ENCODE assay signal across 8 cellular contexts in genomic region chr3:19948192-19948591, GRCh38. TPM values are rescaled to one million over a fixed set of nuclear protein-coding genes. Genes with fewer than 3 reads are reported as not detected.
DNase-seq lines count a peak whose midpoint lies in the region; ATAC-seq, FAIRE-seq and TF ChIP-seq lines count a peak whose summit lies in the region.

No MANE protein-coding gene starts in this region.

- peak overlapping the region; percentile 99 for H3K27ac Mint-ChIP-seq in T-helper 1 cell treated with Interleukin-12 subunit alpha and Interleukin-12 subunit beta and Interleukin-4 antibody, amounts not matched to agents 30 μg/mL and 1 μg/mL, for 36 hours

- peak overlapping the region; percentile 99 for H3K4me3 ChIP-seq in adipocyte (ENCODE audit: low read length)
- peak overlapping the region; percentile 86 to 96 for H3K4me3 ChIP-seq in kidney (ENCODE audit: low read length in 2 of 2)

- H3K36me3 ChIP-seq in adipocyte (ENCODE audit: control insufficient read depth, insufficient read depth, low read length, severe bottlenecking) (peaks cover 24% of the 10 kb centered on the region), kidney (ENCODE audit: control insufficient read depth in 1 of 2, insufficient read depth in 2 of 2, low read length in 2 of 2) (peaks cover 0 to 6% of the 10 kb centered on the region in 2 donors)

- peaks cover 24% of the 10 kb centered on the region for H3K36me3 Mint-ChIP-seq in T-helper 1 cell treated with Interleukin-12 subunit alpha and Interleukin-12 subunit beta and Interleukin-4 antibody, amounts not matched to agents 30 μg/mL and 1 μg/mL, for 36 hours (ENCODE audit: low read depth)

- H3K4me1 Mint-ChIP-seq in T-helper 1 cell treated with Interleukin-12 subunit alpha and Interleukin-12 subunit beta and Interleukin-4 antibody, amounts not matched to agents 30 μg/mL and 1 μg/mL, for 36 hours (ENCODE audit: low read depth), result peaks cover 41% of the 10 kb centered on the region

- intact Hi-C loops in kidney (cut with DNase I), result no loop called here

- H3K9ac ChIP-seq in adipocyte (ENCODE audit: low read length), result peak overlapping the region; percentile 96
- peak overlapping the region; percentile 83 to 97 for H3K9ac ChIP-seq in kidney (ENCODE audit: low read length in 2 of 2)

- H3K9me3 ChIP-seq in adipocyte (ENCODE audit: control insufficient read depth, low read length), result no peaks in the 10 kb centered on the region
- H3K9me3 ChIP-seq in kidney (ENCODE audit: control insufficient read depth in 1 of 2, low read length in 2 of 2), result no peaks in the 10 kb centered on the region

- H3K4me3 Mint-ChIP-seq in T-helper 1 cell treated with Interleukin-12 subunit alpha and Interleukin-12 subunit beta and Interleukin-4 antibody, amounts not matched to agents 30 μg/mL and 1 μg/mL, for 36 hours, result peak overlapping the region; percentile 97

- no peak for ATAC-seq in HG03025 (IDR thresholded peaks at IDR 0.05; ENCODE audit: low FRiP score, unreplicated experiment)

- TF ChIP-seq CTCF in kidney (IDR thresholded peaks at IDR 0.05; ENCODE audit: borderline replicate concordance, extremely low read depth, insufficient read depth), result no peak

- no peak for FAIRE-seq in kidney (lab: Jason Lieb, UNC)

- no peaks in the 10 kb centered on the region for H3K9me3 Mint-ChIP-seq in T-helper 1 cell treated with Interleukin-12 subunit alpha and Interleukin-12 subunit beta and Interleukin-4 antibody, amounts not matched to agents 30 μg/mL and 1 μg/mL, for 36 hours

- H3K27me3 Mint-ChIP-seq in T-helper 1 cell treated with Interleukin-12 subunit alpha and Interleukin-12 subunit beta and Interleukin-4 antibody, amounts not matched to agents 30 μg/mL and 1 μg/mL, for 36 hours (ENCODE audit: low read depth), result peaks cover 3% of the 10 kb centered on the region

- H3K4me1 ChIP-seq in adipocyte (ENCODE audit: control insufficient read depth, insufficient read depth, low read length), result peaks cover 19% of the 10 kb centered on the region
- peaks cover 10 to 12% of the 10 kb centered on the region in 2 donors for H3K4me1 ChIP-seq in kidney (ENCODE audit: control insufficient read depth in 1 of 2, insufficient read depth in 1 of 2, low read depth in 1 of 2, low read length in 2 of 2)

- H3K27ac ChIP-seq in kidney (ENCODE audit: low read depth in 2 of 2, low read length in 2 of 2) (peak overlapping the region; percentile 98), substantia nigra (ENCODE audit: low read depth, low read length, poor library complexity, severe bottlenecking) (peak overlapping the region; percentile 91)

- DNase-seq in T-helper 1 cell (no peak), adipocyte (ENCODE audit: low read depth) (no peak), kidney (no peak), substantia nigra (lab: John Stamatoyannopoulos, UW) (no peak), NCI-H1417 treated with DMSO at 0.1 percent for 48 hours (lab: John Stamatoyannopoulos, UW) (no peak)
- no peak for DNase-seq in central memory CD4-positive, alpha-beta T cell

- no peaks in the 10 kb centered on the region for H3K27me3 ChIP-seq in adipocyte (replicated peaks; ENCODE audit: control insufficient read depth, insufficient read depth, low read length)

RNA-seq across cellular contexts. Expression of gene RAB5A, which starts 1.3 kb away (rescaled TPM):
- total RNA-seq in kidney, result 76.9 TPM
- polyA plus RNA-seq in kidney (ENCODE audit: insufficient read depth, low read depth, low replicate concordance), result 27.6 TPM

RNA-seq across cellular contexts. Expression of gene EFHB, which starts 14.2 kb away (rescaled TPM):
- 2.1 TPM for total RNA-seq in kidney
- 3.5 TPM for polyA plus RNA-seq in kidney (ENCODE audit: insufficient read depth, low read depth, low replicate concordance)
